ENCODE assay signal across 1 cellular context in genomic region chr1:67721650-67722291, GRCh38.
TF ChIP-seq lines count a peak whose summit lies in the region.

No MANE protein-coding gene starts in this region.

TF ChIP-seq in K562, 482 proteins besides CTCF, POLR2A, EP300 and RAD21 (continued from another document):
- TF ChIP-seq RREB1 (CRISPR knock-in tag; IDR thresholded peaks at IDR 0.05) (no peak), HSF4 (CRISPR knock-in tag; IDR thresholded peaks at IDR 0.05; ENCODE audit: borderline replicate concordance) (no peak), ZNF766 (CRISPR knock-in tag; conservative IDR thresholded peaks at IDR 0.05) (no peak)
TF ChIP-seq in K562: peak in this region for 0.
